In the genomic region with DNA sequence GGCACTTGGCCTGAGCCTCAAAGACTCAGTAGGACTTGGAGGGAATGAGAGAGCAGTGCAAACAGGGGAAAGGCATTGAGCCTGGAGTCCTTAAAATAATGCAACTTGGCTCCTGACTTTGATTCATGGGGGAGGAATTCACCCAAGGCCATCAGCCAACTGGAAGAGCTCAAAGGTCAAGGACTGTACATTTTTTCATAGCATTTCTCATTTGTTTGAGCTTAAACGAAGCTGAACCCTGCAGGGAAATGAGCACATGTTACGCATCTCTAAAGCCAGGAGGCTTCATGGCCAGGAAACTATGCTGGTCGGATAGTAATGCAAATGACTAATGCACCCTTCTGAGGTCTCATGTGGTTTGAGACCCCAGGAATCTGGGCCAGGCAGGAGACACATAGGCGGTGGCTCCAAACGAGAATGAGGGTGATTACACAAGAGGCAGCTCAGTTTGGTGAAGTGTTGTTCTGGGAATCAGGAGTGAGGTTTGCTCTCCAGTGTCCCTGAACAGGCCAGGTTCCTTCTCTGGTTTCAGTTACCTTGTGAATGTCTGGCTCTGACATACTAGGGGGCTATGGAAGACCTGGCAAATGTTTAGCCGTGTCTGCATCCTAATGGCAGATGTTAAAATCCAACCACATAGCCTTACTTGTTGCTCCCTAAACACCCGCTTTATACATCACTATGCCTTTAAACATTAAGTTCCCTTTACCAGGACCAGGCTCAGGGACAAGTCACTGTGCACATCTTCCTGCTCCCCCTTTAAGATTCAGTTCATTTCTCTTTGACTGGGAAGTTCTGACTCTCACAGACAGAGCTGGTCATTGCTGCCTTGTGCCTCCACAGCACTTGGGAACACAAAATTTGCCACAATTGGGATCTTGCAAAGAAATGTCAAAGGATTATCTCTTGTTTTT, we compare ENCODE assay signal across 8 cellular contexts.
DNase-seq lines count a peak whose midpoint lies in the region; ATAC-seq and TF ChIP-seq lines count a peak whose summit lies in the region.

No MANE protein-coding gene starts in this region.

- H2BK12ac ChIP-seq in neuronal stem cell (ENCODE audit: low read length), result no peak overlapping the region

- H3K27me3 ChIP-seq in body of pancreas, result no peaks in the 10 kb centered on the region
- no peaks in the 10 kb centered on the region for H3K27me3 ChIP-seq in subcutaneous abdominal adipose tissue (ENCODE audit: control insufficient read depth in 5 of 5, insufficient read depth in 4 of 5, low read length in 5 of 5)
- H3K27me3 ChIP-seq in BE2C, result no peaks in the 10 kb centered on the region
- H3K27me3 ChIP-seq in neuronal stem cell (ENCODE audit: control insufficient read depth in 3 of 3, insufficient read depth in 3 of 3, low read depth in 1 of 3, low read length in 3 of 3), result no peaks in the 10 kb centered on the region

- DNase-seq in HK-2 (ENCODE audit: unreplicated experiment), result peak; percentile 1
- DNase-seq in body of pancreas, result peak in 3 of 4 donors; percentile 25 to 60 (median 43)
- peak; percentile 95 for DNase-seq in islet precursor cell
- no peak for DNase-seq in BE2C
- DNase-seq in neuronal stem cell (ENCODE audit: low spot score), result no peak
- no peak for DNase-seq in activated T-helper 1 cell treated with anti-CD3 and anti-CD28 coated beads, Interleukin-12 subunit alpha, Interleukin-12 subunit beta, Interleukin-2, Interleukin-4 antibody, amounts not matched to agents 30 ng/mL and 10 ng/mL and 1 ng/mL, durations not matched to agents 14 hours and 24 hours and 36 hours (ENCODE audit: low spot score)

- peak; percentile 69 for ATAC-seq in body of pancreas
- ATAC-seq in HG03280 (IDR thresholded peaks at IDR 0.05; ENCODE audit: unreplicated experiment), result no peak

- H4K8ac ChIP-seq in neuronal stem cell (ENCODE audit: low read depth, low read length), result no peak overlapping the region

- H2AFZ ChIP-seq in neuronal stem cell (ENCODE audit: low read length), result no peak overlapping the region

- peak overlapping the region in 1 of 4 donors; percentile 33 for H3K27ac ChIP-seq in body of pancreas
- peak overlapping the region; percentile 92 for H3K27ac ChIP-seq in subcutaneous abdominal adipose tissue (ENCODE audit: low read depth, low read length)
- H3K27ac ChIP-seq in neuronal stem cell (replicated peaks; ENCODE audit: low read length), result no peak overlapping the region

- H3K4me2 ChIP-seq in neuronal stem cell (ENCODE audit: insufficient read depth, low read length, poor library complexity, severe bottlenecking), result no peak overlapping the region

- H2AK5ac ChIP-seq in neuronal stem cell (ENCODE audit: low read depth, low read length), result no peak overlapping the region

- no peak overlapping the region for H4K91ac ChIP-seq in neuronal stem cell (ENCODE audit: low read depth, low read length, poor library complexity)

- H3K9me3 ChIP-seq in body of pancreas (no peaks in the 10 kb centered on the region), subcutaneous abdominal adipose tissue (ENCODE audit: control insufficient read depth in 5 of 5, low read length in 5 of 5) (no peaks in the 10 kb centered on the region), BE2C (no peaks in the 10 kb centered on the region), neuronal stem cell (replicated peaks in 1 of 2; ENCODE audit: control insufficient read depth in 2 of 2, insufficient read depth in 1 of 2, low read depth in 1 of 2, low read length in 2 of 2) (no peaks in the 10 kb centered on the region)

- no peak overlapping the region for H2BK15ac ChIP-seq in neuronal stem cell (ENCODE audit: low read length)

- intact Hi-C loops in body of pancreas (cut with DNase I), result no loop called here
- intact Hi-C loops in activated T-helper 1 cell treated with anti-CD3 and anti-CD28 coated beads, Interleukin-12 subunit alpha, Interleukin-12 subunit beta, Interleukin-2, Interleukin-4 antibody, amounts not matched to agents 30 ng/mL and 10 ng/mL and 1 ng/mL, durations not matched to agents 14 hours and 24 hours and 36 hours (cut with micrococcal nuclease), result no loop called here

- H3K9ac ChIP-seq in subcutaneous abdominal adipose tissue (ENCODE audit: low read length in 5 of 5) (peak overlapping the region in 4 of 5 donors; percentile 13 to 54 (median 30)), neuronal stem cell (ENCODE audit: low read depth, low read length, poor library complexity) (no peak overlapping the region)

- H3K27ac Mint-ChIP-seq in activated T-helper 1 cell treated with anti-CD3 and anti-CD28 coated beads, Interleukin-12 subunit alpha, Interleukin-12 subunit beta, Interleukin-2, Interleukin-4 antibody, amounts not matched to agents 30 ng/mL and 10 ng/mL and 1 ng/mL, durations not matched to agents 14 hours and 24 hours and 36 hours, result no peak overlapping the region

- H3K79me1 ChIP-seq in neuronal stem cell (ENCODE audit: low read depth, low read length), result no peaks in the 10 kb centered on the region

- H3K36me3 Mint-ChIP-seq in activated T-helper 1 cell treated with anti-CD3 and anti-CD28 coated beads, Interleukin-12 subunit alpha, Interleukin-12 subunit beta, Interleukin-2, Interleukin-4 antibody, amounts not matched to agents 30 ng/mL and 10 ng/mL and 1 ng/mL, durations not matched to agents 14 hours and 24 hours and 36 hours (ENCODE audit: low read depth), result no peaks in the 10 kb centered on the region

- peaks cover 3% of the 10 kb centered on the region for H3K27me3 Mint-ChIP-seq in activated T-helper 1 cell treated with anti-CD3 and anti-CD28 coated beads, Interleukin-12 subunit alpha, Interleukin-12 subunit beta, Interleukin-2, Interleukin-4 antibody, amounts not matched to agents 30 ng/mL and 10 ng/mL and 1 ng/mL, durations not matched to agents 14 hours and 24 hours and 36 hours (ENCODE audit: insufficient read depth)

- H2BK5ac ChIP-seq in neuronal stem cell (ENCODE audit: low read length), result no peak overlapping the region

- WGBS in body of pancreas, 2 donors, result 49 to 59% methylated on average over 7 of the region's 7 CpGs
- WGBS in neuronal stem cell (ENCODE audit: extremely low coverage in 2 of 2, insufficient read length in 2 of 2, insufficient replicate concordance in 1 of 2), 2 donors, result no CpG with 5 or more reads among the region's 7 CpGs

- H2BK120ac ChIP-seq in neuronal stem cell (ENCODE audit: low read depth, low read length), result no peak overlapping the region

- no peak for TF ChIP-seq CTCF in body of pancreas (IDR thresholded peaks at IDR 0.05)
- TF ChIP-seq CTCF in BE2C (IDR thresholded peaks at IDR 0.05; ENCODE audit: low read depth, low read length), result no peak

- no peaks in the 10 kb centered on the region for H3K9me3 Mint-ChIP-seq in activated T-helper 1 cell treated with anti-CD3 and anti-CD28 coated beads, Interleukin-12 subunit alpha, Interleukin-12 subunit beta, Interleukin-2, Interleukin-4 antibody, amounts not matched to agents 30 ng/mL and 10 ng/mL and 1 ng/mL, durations not matched to agents 14 hours and 24 hours and 36 hours

- no peak overlapping the region for H3K14ac ChIP-seq in neuronal stem cell (ENCODE audit: low read length)

- H3K4ac ChIP-seq in neuronal stem cell (ENCODE audit: low read length), result no peak overlapping the region

- H3K4me1 ChIP-seq in body of pancreas (peaks cover 11% of the 10 kb centered on the region), subcutaneous abdominal adipose tissue (ENCODE audit: control insufficient read depth in 5 of 5, insufficient read depth in 5 of 5, low read length in 5 of 5) (peaks cover 10 to 30% (median 28%) of the 10 kb centered on the region in 5 donors), BE2C (no peaks in the 10 kb centered on the region), neuronal stem cell (ENCODE audit: control insufficient read depth in 2 of 2, insufficient read depth in 1 of 2, low read depth in 1 of 2, low read length in 2 of 2) (peaks cover 0 to 6% of the 10 kb centered on the region in 2 donors)

- H3K4me3 ChIP-seq in body of pancreas (no peak overlapping the region), subcutaneous abdominal adipose tissue (ENCODE audit: low read depth in 1 of 5, low read length in 5 of 5) (peak overlapping the region in 1 of 5 donors; percentile 4), BE2C (ENCODE audit: low read depth, low read length) (no peak overlapping the region), neuronal stem cell (ENCODE audit: low read length in 2 of 2) (no peak overlapping the region)

- H3K23ac ChIP-seq in neuronal stem cell (ENCODE audit: low read depth, low read length, poor library complexity), result no peak overlapping the region

- H3K4me3 Mint-ChIP-seq in activated T-helper 1 cell treated with anti-CD3 and anti-CD28 coated beads, Interleukin-12 subunit alpha, Interleukin-12 subunit beta, Interleukin-2, Interleukin-4 antibody, amounts not matched to agents 30 ng/mL and 10 ng/mL and 1 ng/mL, durations not matched to agents 14 hours and 24 hours and 36 hours, result no peak overlapping the region

- no peak for TF ChIP-seq POLR2A in body of pancreas (IDR thresholded peaks at IDR 0.05)

- H3K4me1 Mint-ChIP-seq in activated T-helper 1 cell treated with anti-CD3 and anti-CD28 coated beads, Interleukin-12 subunit alpha, Interleukin-12 subunit beta, Interleukin-2, Interleukin-4 antibody, amounts not matched to agents 30 ng/mL and 10 ng/mL and 1 ng/mL, durations not matched to agents 14 hours and 24 hours and 36 hours (ENCODE audit: low read depth), result no peaks in the 10 kb centered on the region

- H3K18ac ChIP-seq in neuronal stem cell (ENCODE audit: low read length), result no peak overlapping the region

- no peaks in the 10 kb centered on the region for H3K36me3 ChIP-seq in body of pancreas (replicated peaks in 1 of 2; ENCODE audit: insufficient read depth in 1 of 2, low read depth in 2 of 2)
- H3K36me3 ChIP-seq in subcutaneous abdominal adipose tissue (ENCODE audit: control insufficient read depth in 5 of 5, insufficient read depth in 5 of 5, low read length in 5 of 5), result no peaks in the 10 kb centered on the region
- no peaks in the 10 kb centered on the region for H3K36me3 ChIP-seq in BE2C
- no peaks in the 10 kb centered on the region for H3K36me3 ChIP-seq in neuronal stem cell (replicated peaks in 1 of 2; ENCODE audit: control insufficient read depth in 2 of 2, insufficient read depth in 2 of 2, low read length in 2 of 2)

Comparison
In these comparisons a context has a peak if more than half of its experiments do, and no peak if none do; other contexts are left out.
1. DNase-seq: peak in HK-2 (single experiment), body of pancreas (3 of 4) and islet precursor cell (single experiment); none in BE2C (single experiment), neuronal stem cell (single experiment) and activated T-helper 1 cell treated with anti-CD3 and anti-CD28 coated beads, Interleukin-12 subunit alpha, Interleukin-12 subunit beta, Interleukin-2, Interleukin-4 antibody, amounts not matched to agents 30 ng/mL and 10 ng/mL and 1 ng/mL, durations not matched to agents 14 hours and 24 hours and 36 hours (single experiment).